ENCODE assay signal across 19 cellular contexts in genomic region chr18:35611518-35611917, GRCh38.
"Had no signal": no experiment of that assay in that cellular context is flagged by ENCODE, and none has a peak within 500 bp of the region (broad histone marks: within the 10 kb centered on the region; RNA-seq: fewer than 3 reads in every experiment).

No MANE protein-coding gene starts in this region.

- H3K9me3 ChIP-seq: psoas muscle, thoracic aorta had no signal

- H3K36me3 Mint-ChIP-seq: activated CD4-positive, alpha-beta memory T cell treated with anti-CD3 and anti-CD28 coated beads for 36 hours; activated naive CD4-positive, alpha-beta T cell treated with anti-CD3 and anti-CD28 coated beads, Interleukin-2, amount 10 ng/mL, durations not matched to agents 7 days and 5 days; mesothelial cell of epicardium; T-cell had no signal

- DNase-seq: activated CD4-positive, alpha-beta memory T cell treated with anti-CD3 and anti-CD28 coated beads for 36 hours; activated CD4-positive, alpha-beta T cell treated with anti-CD3 and anti-CD28 coated beads for 1 hour; activated CD8-positive, alpha-beta memory T cell treated with anti-CD3 and anti-CD28 coated beads, Interleukin-2, amount 10 ng/mL, durations not matched to agents 7 days and 5 days; activated naive CD4-positive, alpha-beta T cell treated with anti-CD3 and anti-CD28 coated beads, Interleukin-2, amount 10 ng/mL, durations not matched to agents 7 days and 5 days; activated T-cell treated with anti-CD3 and anti-CD28 coated beads, Interleukin-2, amount 50 U/mL, for 1 hour; effector memory CD4-positive, alpha-beta T cell; foreskin melanocyte; psoas muscle; stimulated activated CD4-positive, alpha-beta T cell treated with anti-CD3 and anti-CD28 coated beads, Interleukin-1b, Interleukin-23, amount 100 ng/mL, for 48 hours; T-cell; T1000 had no signal

- H3K9me3 Mint-ChIP-seq: activated CD4-positive, alpha-beta memory T cell treated with anti-CD3 and anti-CD28 coated beads for 36 hours; activated naive CD4-positive, alpha-beta T cell treated with anti-CD3 and anti-CD28 coated beads, Interleukin-2, amount 10 ng/mL, durations not matched to agents 7 days and 5 days; activated T-helper 2 cell treated with anti-CD3 and anti-CD28 coated beads, Interferon-gamma antibody, Interleukin-2, Interleukin-4, amounts not matched to agents 10 μg/mL and 5 μg/mL and 100 μg/mL, durations not matched to agents 14 hours and 24 hours and 36 hours; central memory CD8-positive, alpha-beta T cell; mesothelial cell of epicardium; neural crest cell; T-cell had no signal

- H3K4me3 ChIP-seq: psoas muscle, thoracic aorta had no signal

- H3K36me3 ChIP-seq: thoracic aorta had no signal

- H3K27ac Mint-ChIP-seq: activated CD4-positive, alpha-beta memory T cell treated with anti-CD3 and anti-CD28 coated beads for 36 hours; activated CD8-positive, alpha-beta memory T cell treated with anti-CD3 and anti-CD28 coated beads, Interleukin-2, amount 10 ng/mL, durations not matched to agents 7 days and 5 days; activated naive CD4-positive, alpha-beta T cell treated with anti-CD3 and anti-CD28 coated beads, Interleukin-2, amount 10 ng/mL, durations not matched to agents 7 days and 5 days; activated T-helper 2 cell treated with anti-CD3 and anti-CD28 coated beads, Interferon-gamma antibody, Interleukin-2, Interleukin-4, amounts not matched to agents 10 μg/mL and 5 μg/mL and 100 μg/mL, durations not matched to agents 14 hours and 24 hours and 36 hours; mesothelial cell of epicardium; T-cell had no signal

- H3K27me3 Mint-ChIP-seq: activated CD4-positive, alpha-beta memory T cell treated with anti-CD3 and anti-CD28 coated beads for 36 hours; activated CD8-positive, alpha-beta memory T cell treated with anti-CD3 and anti-CD28 coated beads, Interleukin-2, amount 10 ng/mL, durations not matched to agents 7 days and 5 days; activated naive CD4-positive, alpha-beta T cell treated with anti-CD3 and anti-CD28 coated beads, Interleukin-2, amount 10 ng/mL, durations not matched to agents 7 days and 5 days; brain; central memory CD8-positive, alpha-beta T cell; T-cell had no signal

- ATAC-seq: activated CD8-positive, alpha-beta memory T cell treated with anti-CD3 and anti-CD28 coated beads, Interleukin-2, amount 10 ng/mL, durations not matched to agents 7 days and 5 days; psoas muscle; sciatic nerve; T-cell had no signal

- H3K4me3 Mint-ChIP-seq: activated CD4-positive, alpha-beta memory T cell treated with anti-CD3 and anti-CD28 coated beads for 36 hours; activated CD8-positive, alpha-beta memory T cell treated with anti-CD3 and anti-CD28 coated beads, Interleukin-2, amount 10 ng/mL, durations not matched to agents 7 days and 5 days; activated naive CD4-positive, alpha-beta T cell treated with anti-CD3 and anti-CD28 coated beads, Interleukin-2, amount 10 ng/mL, durations not matched to agents 7 days and 5 days; central memory CD8-positive, alpha-beta T cell; mesothelial cell of epicardium; neural crest cell; T-cell had no signal

- H3K27ac ChIP-seq: epithelial cell of prostate, psoas muscle, thoracic aorta had no signal
